Comparison of ENCODE assay signal across 28 cellular contexts in genomic region chr4:84500386-84501196, GRCh38. TPM values are rescaled to one million over a fixed set of nuclear protein-coding genes. Genes with fewer than 3 reads are reported as not detected.
DNase-seq lines count a peak whose midpoint lies in the region; ATAC-seq lines count a peak whose summit lies in the region.
"Had no signal": no experiment of that assay in that cellular context is flagged by ENCODE, and none has a peak within 500 bp of the region (broad histone marks: within the 10 kb centered on the region; RNA-seq: fewer than 3 reads in every experiment).

No MANE protein-coding gene starts in this region.

- no peaks in the 10 kb centered on the region for H3K9me3 ChIP-seq in iPS-15b (ENCODE audit: control insufficient read depth, insufficient read depth, low read length)
- H3K9me3 ChIP-seq: colonic mucosa, gastrocnemius medialis had no signal

- H3K4me1 ChIP-seq in iPS-15b (ENCODE audit: control insufficient read depth, insufficient read depth, low read length) = peaks cover 12% of the 10 kb centered on the region

- DNase-seq in activated naive CD8-positive, alpha-beta T cell treated with anti-CD3 and anti-CD28 coated beads for 36 hours = no peak
- DNase-seq in activated T-helper 1 cell treated with anti-CD3 and anti-CD28 coated beads, Interleukin-12 subunit alpha, Interleukin-12 subunit beta, Interleukin-2, Interleukin-4 antibody, amounts not matched to agents 30 ng/mL and 10 ng/mL and 1 ng/mL, durations not matched to agents 14 hours and 24 hours and 36 hours (ENCODE audit: low spot score) = no peak
- DNase-seq in stimulated activated naive B cell treated with anti-CD40 and anti-IgM and Interleukin-4, amounts not matched to agents 10 μg/mL and 1 μg/mL and 100 μg/mL, for 72 hours = no peak
- no peak for DNase-seq in hepatic stellate cell (ENCODE audit: low spot score)
- no peak for DNase-seq in SKM-1 (lab: John Stamatoyannopoulos, UW; ENCODE audit: unreplicated experiment)
- DNase-seq in activated naive CD4-positive, alpha-beta T cell treated with anti-CD3 and anti-CD28 coated beads for 36 hours = no peak
- DNase-seq: activated CD4-positive, alpha-beta T cell treated with anti-CD3 and anti-CD28 coated beads for 36 hours; activated CD8-positive, alpha-beta memory T cell treated with anti-CD3 and anti-CD28 coated beads for 24 hours; activated naive CD4-positive, alpha-beta T cell; amygdala; colonic mucosa; DND-41; effector memory CD8-positive, alpha-beta T cell; gastrocnemius medialis; HCEC 1CT; hypothalamus; NCI-H1436 treated with DMSO at 0.1 percent for 48 hours; NCI-H748 treated with DMSO at 0.1 percent for 48 hours; stimulated activated CD4-positive, alpha-beta T cell treated with anti-CD3 and anti-CD28 coated beads, Interleukin-1b, Interleukin-23, amount 100 ng/mL, for 48 hours; trophoblast cell had no signal

- H3K36me3 Mint-ChIP-seq in activated naive CD8-positive, alpha-beta T cell = peaks cover 2% of the 10 kb centered on the region
- peaks cover 1% of the 10 kb centered on the region for H3K36me3 Mint-ChIP-seq in activated naive CD8-positive, alpha-beta T cell treated with anti-CD3 and anti-CD28 coated beads for 36 hours
- peaks cover 3% of the 10 kb centered on the region for H3K36me3 Mint-ChIP-seq in activated T-helper 1 cell treated with anti-CD3 and anti-CD28 coated beads, Interleukin-12 subunit alpha, Interleukin-12 subunit beta, Interleukin-2, Interleukin-4 antibody, amounts not matched to agents 30 ng/mL and 10 ng/mL and 1 ng/mL, durations not matched to agents 14 hours and 24 hours and 36 hours (ENCODE audit: low read depth)
- H3K36me3 Mint-ChIP-seq in stimulated activated naive B cell treated with anti-CD40 and anti-IgM and Interleukin-4, amounts not matched to agents 10 μg/mL and 1 μg/mL and 100 μg/mL, for 72 hours = peaks cover 3 to 21% of the 10 kb centered on the region in 2 donors
- peaks cover 6% of the 10 kb centered on the region for H3K36me3 Mint-ChIP-seq in activated naive CD4-positive, alpha-beta T cell treated with anti-CD3 and anti-CD28 coated beads for 36 hours (ENCODE audit: low read depth)

- CTCF ChIA-PET in activated naive CD4-positive, alpha-beta T cell treated with anti-CD3 and anti-CD28 coated beads for 36 hours (lab: Charles Lee) = no interaction called here

- peak overlapping the region; percentile 60 for H3K4me3 Mint-ChIP-seq in activated naive CD8-positive, alpha-beta T cell
- no peak overlapping the region for H3K4me3 Mint-ChIP-seq in activated naive CD8-positive, alpha-beta T cell treated with anti-CD3 and anti-CD28 coated beads for 36 hours
- H3K4me3 Mint-ChIP-seq in activated T-helper 1 cell treated with anti-CD3 and anti-CD28 coated beads, Interleukin-12 subunit alpha, Interleukin-12 subunit beta, Interleukin-2, Interleukin-4 antibody, amounts not matched to agents 30 ng/mL and 10 ng/mL and 1 ng/mL, durations not matched to agents 14 hours and 24 hours and 36 hours = no peak overlapping the region
- H3K4me3 Mint-ChIP-seq in stimulated activated naive B cell treated with anti-CD40 and anti-IgM and Interleukin-4, amounts not matched to agents 10 μg/mL and 1 μg/mL and 100 μg/mL, for 72 hours = no peak overlapping the region
- H3K4me3 Mint-ChIP-seq in activated naive CD4-positive, alpha-beta T cell treated with anti-CD3 and anti-CD28 coated beads for 36 hours = no peak overlapping the region
- H3K4me3 Mint-ChIP-seq: memory B cell had no signal

- peak overlapping the region; percentile 28 for H3K4me3 ChIP-seq in iPS-15b (ENCODE audit: low read depth, low read length)
- H3K4me3 ChIP-seq: colonic mucosa had no signal

- H3K27ac Mint-ChIP-seq in activated naive CD8-positive, alpha-beta T cell = no peak overlapping the region
- no peak overlapping the region for H3K27ac Mint-ChIP-seq in activated naive CD8-positive, alpha-beta T cell treated with anti-CD3 and anti-CD28 coated beads for 36 hours
- peak overlapping the region; percentile 8 for H3K27ac Mint-ChIP-seq in activated T-helper 1 cell treated with anti-CD3 and anti-CD28 coated beads, Interleukin-12 subunit alpha, Interleukin-12 subunit beta, Interleukin-2, Interleukin-4 antibody, amounts not matched to agents 30 ng/mL and 10 ng/mL and 1 ng/mL, durations not matched to agents 14 hours and 24 hours and 36 hours
- peak overlapping the region; percentile 14 for H3K27ac Mint-ChIP-seq in stimulated activated naive B cell treated with anti-CD40 and anti-IgM and Interleukin-4, amounts not matched to agents 10 μg/mL and 1 μg/mL and 100 μg/mL, for 72 hours
- H3K27ac Mint-ChIP-seq in activated naive CD4-positive, alpha-beta T cell treated with anti-CD3 and anti-CD28 coated beads for 36 hours = no peak overlapping the region
- H3K27ac Mint-ChIP-seq: activated CD4-positive, alpha-beta T cell treated with anti-CD3 and anti-CD28 coated beads for 36 hours; B cell; effector memory CD8-positive, alpha-beta T cell had no signal

- no peak for ATAC-seq in stimulated activated naive B cell treated with anti-CD40 and anti-IgM and Interleukin-4, amounts not matched to agents 10 μg/mL and 1 μg/mL and 100 μg/mL, for 72 hours (replicated peaks)
- ATAC-seq: activated CD4-positive, alpha-beta T cell treated with anti-CD3 and anti-CD28 coated beads for 36 hours; effector memory CD8-positive, alpha-beta T cell; gastrocnemius medialis; left lobe of liver had no signal

- no peaks in the 10 kb centered on the region for H3K9me3 Mint-ChIP-seq in activated naive CD8-positive, alpha-beta T cell (ENCODE audit: low read depth)
- peaks cover 11% of the 10 kb centered on the region for H3K9me3 Mint-ChIP-seq in activated naive CD8-positive, alpha-beta T cell treated with anti-CD3 and anti-CD28 coated beads for 36 hours
- H3K9me3 Mint-ChIP-seq in activated T-helper 1 cell treated with anti-CD3 and anti-CD28 coated beads, Interleukin-12 subunit alpha, Interleukin-12 subunit beta, Interleukin-2, Interleukin-4 antibody, amounts not matched to agents 30 ng/mL and 10 ng/mL and 1 ng/mL, durations not matched to agents 14 hours and 24 hours and 36 hours = peaks cover 13% of the 10 kb centered on the region
- peaks cover 7 to 8% of the 10 kb centered on the region in 2 donors for H3K9me3 Mint-ChIP-seq in stimulated activated naive B cell treated with anti-CD40 and anti-IgM and Interleukin-4, amounts not matched to agents 10 μg/mL and 1 μg/mL and 100 μg/mL, for 72 hours
- peaks cover 1% of the 10 kb centered on the region for H3K9me3 Mint-ChIP-seq in activated naive CD4-positive, alpha-beta T cell treated with anti-CD3 and anti-CD28 coated beads for 36 hours
- H3K9me3 Mint-ChIP-seq: memory B cell had no signal

- H3K27me3 ChIP-seq in iPS-15b (ENCODE audit: control insufficient read depth, insufficient read depth, low read length) = peaks cover 89% of the 10 kb centered on the region
- H3K27me3 ChIP-seq: SJSA1 had no signal

- intact Hi-C loops in activated T-helper 1 cell treated with anti-CD3 and anti-CD28 coated beads, Interleukin-12 subunit alpha, Interleukin-12 subunit beta, Interleukin-2, Interleukin-4 antibody, amounts not matched to agents 30 ng/mL and 10 ng/mL and 1 ng/mL, durations not matched to agents 14 hours and 24 hours and 36 hours (cut with micrococcal nuclease) = loop anchor here (2.0 kb wide), 2 partner anchors 18 to 82 kb away; partner anchors contain the start of gene CDS1
- intact Hi-C loops in activated naive CD4-positive, alpha-beta T cell treated with anti-CD3 and anti-CD28 coated beads for 36 hours (cut with micrococcal nuclease) = loop anchor here (5.0 kb wide), 1 partner anchor 993 kb away; no protein-coding TSS in a partner anchor

- H3K27me3 Mint-ChIP-seq in activated naive CD8-positive, alpha-beta T cell = peaks cover 56% of the 10 kb centered on the region
- H3K27me3 Mint-ChIP-seq in activated naive CD8-positive, alpha-beta T cell treated with anti-CD3 and anti-CD28 coated beads for 36 hours = peaks cover 91% of the 10 kb centered on the region
- H3K27me3 Mint-ChIP-seq in activated T-helper 1 cell treated with anti-CD3 and anti-CD28 coated beads, Interleukin-12 subunit alpha, Interleukin-12 subunit beta, Interleukin-2, Interleukin-4 antibody, amounts not matched to agents 30 ng/mL and 10 ng/mL and 1 ng/mL, durations not matched to agents 14 hours and 24 hours and 36 hours (ENCODE audit: insufficient read depth) = peaks cover 79% of the 10 kb centered on the region
- peaks cover 78 to 89% of the 10 kb centered on the region in 2 donors for H3K27me3 Mint-ChIP-seq in stimulated activated naive B cell treated with anti-CD40 and anti-IgM and Interleukin-4, amounts not matched to agents 10 μg/mL and 1 μg/mL and 100 μg/mL, for 72 hours
- peaks cover 80% of the 10 kb centered on the region for H3K27me3 Mint-ChIP-seq in activated naive CD4-positive, alpha-beta T cell treated with anti-CD3 and anti-CD28 coated beads for 36 hours (ENCODE audit: low read depth)

- H3K4me1 Mint-ChIP-seq in activated naive CD8-positive, alpha-beta T cell (ENCODE audit: low read depth) = peaks cover 22% of the 10 kb centered on the region
- H3K4me1 Mint-ChIP-seq in activated naive CD8-positive, alpha-beta T cell treated with anti-CD3 and anti-CD28 coated beads for 36 hours = peaks cover 9% of the 10 kb centered on the region
- H3K4me1 Mint-ChIP-seq in activated T-helper 1 cell treated with anti-CD3 and anti-CD28 coated beads, Interleukin-12 subunit alpha, Interleukin-12 subunit beta, Interleukin-2, Interleukin-4 antibody, amounts not matched to agents 30 ng/mL and 10 ng/mL and 1 ng/mL, durations not matched to agents 14 hours and 24 hours and 36 hours (ENCODE audit: low read depth) = peaks cover 9% of the 10 kb centered on the region
- H3K4me1 Mint-ChIP-seq in stimulated activated naive B cell treated with anti-CD40 and anti-IgM and Interleukin-4, amounts not matched to agents 10 μg/mL and 1 μg/mL and 100 μg/mL, for 72 hours = peaks cover 17 to 35% of the 10 kb centered on the region in 2 donors
- peaks cover 21% of the 10 kb centered on the region for H3K4me1 Mint-ChIP-seq in activated naive CD4-positive, alpha-beta T cell treated with anti-CD3 and anti-CD28 coated beads for 36 hours (ENCODE audit: low read depth)

- H3K9ac ChIP-seq in iPS-15b (ENCODE audit: low read depth, low read length) = no peak overlapping the region

- H3K36me3 ChIP-seq in iPS-15b (ENCODE audit: control insufficient read depth, insufficient read depth, low read length) = no peaks in the 10 kb centered on the region
- H3K36me3 ChIP-seq: colonic mucosa, gastrocnemius medialis had no signal

RNA-seq across cellular contexts. Expression of gene NKX6-1, which starts 1.5 kb away (rescaled TPM):
- total RNA-seq in activated naive CD8-positive, alpha-beta T cell treated with anti-CD3 and anti-CD28 coated beads for 36 hours = not detected
- total RNA-seq in activated T-helper 1 cell treated with anti-CD3 and anti-CD28 coated beads, Interleukin-12 subunit alpha, Interleukin-12 subunit beta, Interleukin-2, Interleukin-4 antibody, amounts not matched to agents 30 ng/mL and 10 ng/mL and 1 ng/mL, durations not matched to agents 14 hours and 24 hours and 36 hours = not detected in 2 replicates
- not detected for total RNA-seq in activated naive CD4-positive, alpha-beta T cell treated with anti-CD3 and anti-CD28 coated beads for 36 hours
- total RNA-seq: activated CD4-positive, alpha-beta T cell treated with anti-CD3 and anti-CD28 coated beads for 36 hours; B cell; colonic mucosa; gastrocnemius medialis; left lobe of liver; smooth muscle cell; T-helper 1 cell treated with Interleukin-12 subunit alpha and Interleukin-12 subunit beta and Interleukin-4 antibody, amounts not matched to agents 30 ng/mL and 1 ng/mL, for 36 hours had no signal

Comparison
In these comparisons a context has a peak if more than half of its experiments do, and no peak if none do; other contexts are left out.
1. H3K27ac Mint-ChIP-seq: peak in activated T-helper 1 cell treated with anti-CD3 and anti-CD28 coated beads, Interleukin-12 subunit alpha, Interleukin-12 subunit beta, Interleukin-2, Interleukin-4 antibody, amounts not matched to agents 30 ng/mL and 10 ng/mL and 1 ng/mL, durations not matched to agents 14 hours and 24 hours and 36 hours (single experiment) and stimulated activated naive B cell treated with anti-CD40 and anti-IgM and Interleukin-4, amounts not matched to agents 10 μg/mL and 1 μg/mL and 100 μg/mL, for 72 hours (single experiment); none in activated naive CD8-positive, alpha-beta T cell (single experiment), activated naive CD8-positive, alpha-beta T cell treated with anti-CD3 and anti-CD28 coated beads for 36 hours (single experiment) and activated naive CD4-positive, alpha-beta T cell treated with anti-CD3 and anti-CD28 coated beads for 36 hours (single experiment).